Comparison of ENCODE assay signal across 12 cellular contexts in genomic region chr5:176133289-176133870, GRCh38.
DNase-seq lines count a peak whose midpoint lies in the region; ATAC-seq, FAIRE-seq and TF ChIP-seq lines count a peak whose summit lies in the region.
"Had no signal": no experiment of that assay in that cellular context is flagged by ENCODE, and none has a peak within 500 bp of the region (broad histone marks: within the 10 kb centered on the region; RNA-seq: fewer than 3 reads in every experiment).

No MANE protein-coding gene starts in this region.

- DNase-seq in DMS53 treated with DMSO at 0.1 percent for 48 hours (lab: John Stamatoyannopoulos, UW; ENCODE audit: unreplicated experiment) (peak; percentile 19), pancreas (peak in 2 of 6 donors; percentile 29 to 65), T1000 (lab: John Stamatoyannopoulos, UW) (no peak), body of pancreas (no peak), NCI-H2227 treated with DMSO at 0.1 percent for 48 hours (lab: John Stamatoyannopoulos, UW) (no peak), NCI-H2081 treated with DMSO at 0.1 percent for 48 hours (lab: John Stamatoyannopoulos, UW) (no peak)
- no peak for DNase-seq in activated CD4-positive, alpha-beta T cell treated with anti-CD3 and anti-CD28 coated beads, Interleukin-2, amount 10 ng/mL, durations not matched to agents 24 days and 14 days
- DNase-seq in effector memory CD8-positive, alpha-beta T cell: no peak
- DNase-seq: DMS 273 treated with DMSO at 0.1 percent for 48 hours, SHP77 had no signal

- peaks cover 0 to 5% (median 0%) of the 10 kb centered on the region in 3 donors for H3K4me1 ChIP-seq in pancreas
- H3K4me1 ChIP-seq in body of pancreas: peaks cover 14% of the 10 kb centered on the region

- peaks cover 43% of the 10 kb centered on the region for H3K27me3 Mint-ChIP-seq in activated CD4-positive, alpha-beta T cell treated with anti-CD3 and anti-CD28 coated beads, Interleukin-2, amount 10 ng/mL, durations not matched to agents 24 days and 14 days
- peaks cover 51 to 52% of the 10 kb centered on the region in 2 donors for H3K27me3 Mint-ChIP-seq in effector memory CD8-positive, alpha-beta T cell

- no peak for ATAC-seq in effector memory CD8-positive, alpha-beta T cell (replicated peaks)
- ATAC-seq in pancreas (peak in 3 of 4 donors; percentile 45 to 67 (median 54)), body of pancreas (no peak)

- H3K4me1 Mint-ChIP-seq in activated CD4-positive, alpha-beta T cell treated with anti-CD3 and anti-CD28 coated beads, Interleukin-2, amount 10 ng/mL, durations not matched to agents 24 days and 14 days: peaks cover 16% of the 10 kb centered on the region
- peaks cover 15% of the 10 kb centered on the region in 2 donors for H3K4me1 Mint-ChIP-seq in effector memory CD8-positive, alpha-beta T cell (ENCODE audit: low read depth in 2 of 2)

- H3K4me3 Mint-ChIP-seq in activated CD4-positive, alpha-beta T cell treated with anti-CD3 and anti-CD28 coated beads, Interleukin-2, amount 10 ng/mL, durations not matched to agents 24 days and 14 days: peak overlapping the region; percentile 49
- H3K4me3 Mint-ChIP-seq in effector memory CD8-positive, alpha-beta T cell: peak overlapping the region; percentile 71 to 78

- no peaks in the 10 kb centered on the region for H3K9me3 Mint-ChIP-seq in activated CD4-positive, alpha-beta T cell treated with anti-CD3 and anti-CD28 coated beads, Interleukin-2, amount 10 ng/mL, durations not matched to agents 24 days and 14 days
- H3K9me3 Mint-ChIP-seq in effector memory CD8-positive, alpha-beta T cell: no peaks in the 10 kb centered on the region

- 6 to 12% methylated on average over 32 to 34 of the region's 34 CpGs for WGBS in pancreas, 2 donors
- WGBS in body of pancreas, 2 donors: 6 to 10% methylated on average over 27 to 34 of the region's 34 CpGs

- H3K36me3 ChIP-seq in pancreas (no peaks in the 10 kb centered on the region), body of pancreas (replicated peaks in 1 of 2; ENCODE audit: insufficient read depth in 1 of 2, low read depth in 2 of 2) (no peaks in the 10 kb centered on the region)

- TF ChIP-seq CTCF in pancreas (IDR thresholded peaks at IDR 0.05) (no peak), body of pancreas (IDR thresholded peaks at IDR 0.05) (no peak)

- peak overlapping the region in 1 of 4 donors; percentile 32 for H3K4me3 ChIP-seq in pancreas
- no peak overlapping the region for H3K4me3 ChIP-seq in body of pancreas

- no peaks in the 10 kb centered on the region for H3K36me3 Mint-ChIP-seq in activated CD4-positive, alpha-beta T cell treated with anti-CD3 and anti-CD28 coated beads, Interleukin-2, amount 10 ng/mL, durations not matched to agents 24 days and 14 days (ENCODE audit: low read depth)
- no peaks in the 10 kb centered on the region for H3K36me3 Mint-ChIP-seq in effector memory CD8-positive, alpha-beta T cell (ENCODE audit: insufficient read depth)
- H3K36me3 Mint-ChIP-seq: IgD-negative memory B cell had no signal

- TF ChIP-seq POLR2A in body of pancreas (IDR thresholded peaks at IDR 0.05): no peak

- no peak overlapping the region for H3K27ac ChIP-seq in pancreas
- no peak overlapping the region for H3K27ac ChIP-seq in body of pancreas

- H3K27me3 ChIP-seq in pancreas (no peaks in the 10 kb centered on the region), body of pancreas (no peaks in the 10 kb centered on the region)

- no peaks in the 10 kb centered on the region for H3K9me3 ChIP-seq in pancreas
- H3K9me3 ChIP-seq in body of pancreas: no peaks in the 10 kb centered on the region

- no peak overlapping the region for H3K27ac Mint-ChIP-seq in activated CD4-positive, alpha-beta T cell treated with anti-CD3 and anti-CD28 coated beads, Interleukin-2, amount 10 ng/mL, durations not matched to agents 24 days and 14 days
- H3K27ac Mint-ChIP-seq in effector memory CD8-positive, alpha-beta T cell: no peak overlapping the region
- H3K27ac Mint-ChIP-seq: IgD-negative memory B cell had no signal

- no peak for FAIRE-seq in pancreas (lab: Jason Lieb, UNC)
- FAIRE-seq: astrocyte had no signal

- intact Hi-C loops in activated CD4-positive, alpha-beta T cell treated with anti-CD3 and anti-CD28 coated beads, Interleukin-2, amount 10 ng/mL, durations not matched to agents 24 days and 14 days (cut with micrococcal nuclease): no loop called here
- intact Hi-C loops in pancreas (cut with DNase I) (no loop called here), body of pancreas (cut with DNase I) (no loop called here)

Comparison
In these comparisons a context has a peak if more than half of its experiments do, and no peak if none do; other contexts are left out.
1. ATAC-seq: peak in pancreas (3 of 4); none in effector memory CD8-positive, alpha-beta T cell (single experiment) and body of pancreas (single experiment).